ENCODE assay signal across 12 cellular contexts in the genomic region with DNA sequence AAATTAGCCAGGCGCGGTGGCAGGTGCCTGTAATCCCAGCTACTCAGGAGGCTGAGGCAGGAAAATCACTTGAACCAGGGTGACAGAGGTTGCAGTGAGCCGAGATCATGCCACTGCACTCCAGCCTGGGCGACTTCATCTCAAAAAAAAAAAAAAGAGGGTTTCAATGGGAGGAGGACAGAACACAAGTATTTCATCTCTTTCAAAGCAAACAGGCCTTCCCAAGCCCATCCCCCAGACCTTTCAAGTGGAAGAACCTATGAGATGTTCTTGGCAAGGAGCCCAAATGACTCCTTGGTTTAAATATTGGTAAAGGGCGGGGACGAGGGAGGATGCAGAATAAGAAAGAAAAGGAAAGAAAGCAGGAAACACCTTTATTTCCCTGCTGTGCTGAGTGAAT.
A peak's percentile ranks its signal among the peaks of the same experiment; 100 is the strongest.
DNase-seq lines count a peak whose midpoint lies in the region; ATAC-seq and TF ChIP-seq lines count a peak whose summit lies in the region.
"Had no signal": no experiment of that assay in that cellular context is flagged by ENCODE, and none has a peak within 500 bp of the region (broad histone marks: within the 10 kb centered on the region; RNA-seq: fewer than 3 reads in every experiment).

No MANE protein-coding gene starts in this region.

- TF ChIP-seq CTCF in thyroid gland (IDR thresholded peaks at IDR 0.05), result no peak
- TF ChIP-seq CTCF in GM10266 (IDR thresholded peaks at IDR 0.05; ENCODE audit: control insufficient read depth, insufficient read depth, low read depth, missing control alignments), result no peak

- no peaks in the 10 kb centered on the region for H3K27me3 ChIP-seq in thyroid gland

- whole genome bisulfite sequencing in thyroid gland, 2 donors, result 32 to 41% methylated on average over 6 of the region's 6 CpGs

- H3K4me1 ChIP-seq in thyroid gland, result peaks cover 4 to 5% of the 10 kb centered on the region in 2 donors

- peaks cover 8% of the 10 kb centered on the region for H3K4me1 Mint-ChIP-seq in activated T-cell treated with anti-CD3 and anti-CD28 coated beads, Interleukin-2, amount 50 U/mL, for 24 hours (ENCODE audit: low read depth)
- peaks cover 2% of the 10 kb centered on the region for H3K4me1 Mint-ChIP-seq in activated T-cell treated with anti-CD3 and anti-CD28 coated beads, Interleukin-2, amount 50 U/mL, for 4 hours (ENCODE audit: low read depth)

- no peak overlapping the region for H3K4me3 Mint-ChIP-seq in activated T-cell treated with anti-CD3 and anti-CD28 coated beads, Interleukin-2, amount 50 U/mL, for 24 hours
- H3K4me3 Mint-ChIP-seq in activated T-cell treated with anti-CD3 and anti-CD28 coated beads, Interleukin-2, amount 50 U/mL, for 4 hours, result no peak overlapping the region
- H3K4me3 Mint-ChIP-seq: activated CD8-positive, alpha-beta T cell treated with anti-CD3 and anti-CD28 coated beads for 36 hours had no signal

- H3K27me3 Mint-ChIP-seq in activated T-cell treated with anti-CD3 and anti-CD28 coated beads, Interleukin-2, amount 50 U/mL, for 24 hours, result no peaks in the 10 kb centered on the region
- H3K27me3 Mint-ChIP-seq in activated T-cell treated with anti-CD3 and anti-CD28 coated beads, Interleukin-2, amount 50 U/mL, for 4 hours (ENCODE audit: low read depth), result no peaks in the 10 kb centered on the region
- H3K27me3 Mint-ChIP-seq: activated CD8-positive, alpha-beta T cell treated with anti-CD3 and anti-CD28 coated beads for 36 hours had no signal

- no peaks in the 10 kb centered on the region for H3K36me3 ChIP-seq in thyroid gland

- H3K36me3 Mint-ChIP-seq in activated T-cell treated with anti-CD3 and anti-CD28 coated beads, Interleukin-2, amount 50 U/mL, for 24 hours (ENCODE audit: low read depth), result peaks cover 67% of the 10 kb centered on the region
- H3K36me3 Mint-ChIP-seq in activated T-cell treated with anti-CD3 and anti-CD28 coated beads, Interleukin-2, amount 50 U/mL, for 4 hours (ENCODE audit: insufficient read depth), result peaks cover 39% of the 10 kb centered on the region

- H3K9me3 ChIP-seq in thyroid gland, result no peaks in the 10 kb centered on the region

- peak overlapping the region; percentile 37 for H3K27ac Mint-ChIP-seq in activated T-cell treated with anti-CD3 and anti-CD28 coated beads, Interleukin-2, amount 50 U/mL, for 24 hours
- H3K27ac Mint-ChIP-seq: activated CD8-positive, alpha-beta T cell treated with anti-CD3 and anti-CD28 coated beads for 36 hours had no signal

- no peak overlapping the region for H3K4me3 ChIP-seq in thyroid gland (replicated peaks in 1 of 3)

- DNase-seq in activated T-cell treated with anti-CD3 and anti-CD28 coated beads, Interleukin-2, amount 50 U/mL, for 24 hours, result no peak
- no peak for DNase-seq in activated T-cell treated with anti-CD3 and anti-CD28 coated beads, Interleukin-2, amount 50 U/mL, for 4 hours
- DNase-seq in NCI-H2196 treated with DMSO at 0.1 percent for 48 hours (lab: John Stamatoyannopoulos, UW; ENCODE audit: unreplicated experiment) (peak; percentile 71), thyroid gland (peak; percentile 53 to 65), GM10266 (ENCODE audit: extremely low spot score) (no peak), HUDEP-2 (lab: John Stamatoyannopoulos, UW; ENCODE audit: unreplicated experiment in 76 of 76) (no peak), NOMO-1 treated with DMSO at 0.1 percent for 48 hours (lab: John Stamatoyannopoulos, UW; ENCODE audit: unreplicated experiment) (no peak)
- DNase-seq: activated CD8-positive, alpha-beta T cell treated with anti-CD3 and anti-CD28 coated beads for 36 hours; midbrain; NCI-H526; stimulated activated CD4-positive, alpha-beta T cell treated with anti-CD3 and anti-CD28 coated beads, Interleukin-4, amount 100 ng/mL, for 24 hours had no signal

- TF ChIP-seq POLR2A in thyroid gland (IDR thresholded peaks at IDR 0.05), result no peak

- H3K27ac ChIP-seq in thyroid gland, result no peak overlapping the region

- no peaks in the 10 kb centered on the region for H3K9me3 Mint-ChIP-seq in activated T-cell treated with anti-CD3 and anti-CD28 coated beads, Interleukin-2, amount 50 U/mL, for 24 hours
- H3K9me3 Mint-ChIP-seq in activated T-cell treated with anti-CD3 and anti-CD28 coated beads, Interleukin-2, amount 50 U/mL, for 4 hours, result no peaks in the 10 kb centered on the region
- H3K9me3 Mint-ChIP-seq: activated CD8-positive, alpha-beta T cell treated with anti-CD3 and anti-CD28 coated beads for 36 hours had no signal

- intact Hi-C loops in thyroid gland (cut with DNase I), result no loop called here

- ATAC-seq in activated T-cell treated with anti-CD3 and anti-CD28 coated beads, Interleukin-2, amount 50 U/mL, for 4 hours, result no peak
- ATAC-seq in esophagus mucosa, result peak; percentile 83
- ATAC-seq: activated CD8-positive, alpha-beta T cell treated with anti-CD3 and anti-CD28 coated beads for 36 hours had no signal

Comparison
In these comparisons a context has a peak if more than half of its experiments do, and no peak if none do; other contexts are left out.
1. DNase-seq: peak in NCI-H2196 treated with DMSO at 0.1 percent for 48 hours (single experiment) and thyroid gland (2 of 2); none in activated T-cell treated with anti-CD3 and anti-CD28 coated beads, Interleukin-2, amount 50 U/mL, for 24 hours (single experiment), activated T-cell treated with anti-CD3 and anti-CD28 coated beads, Interleukin-2, amount 50 U/mL, for 4 hours (single experiment), GM10266 (single experiment), HUDEP-2 (0 of 76) and NOMO-1 treated with DMSO at 0.1 percent for 48 hours (single experiment).